ENCODE assay signal across 11 cellular contexts in genomic region chr20:38126146-38126912, GRCh38. TPM values are rescaled to one million over a fixed set of nuclear protein-coding genes. Genes with fewer than 3 reads are reported as not detected.
DNase-seq lines count a peak whose midpoint lies in the region; ATAC-seq and TF ChIP-seq lines count a peak whose summit lies in the region.
"Had no signal": no experiment of that assay in that cellular context is flagged by ENCODE, and none has a peak within 500 bp of the region (broad histone marks: within the 10 kb centered on the region; RNA-seq: fewer than 3 reads in every experiment).

No MANE protein-coding gene starts in this region.

- H3K4me3 ChIP-seq in heart right ventricle = no peak overlapping the region
- no peak overlapping the region for H3K4me3 ChIP-seq in HAP-1

- H3K27ac Mint-ChIP-seq in activated T-helper 17 cell treated with anti-CD3 and anti-CD28 coated beads, Interleukin-2, amount 50 U/mL, for 72 hours = no peak overlapping the region
- H3K27ac Mint-ChIP-seq: activated CD4-positive, alpha-beta T cell treated with anti-CD3 and anti-CD28 coated beads, Interleukin-2, amount 10 ng/mL, durations not matched to agents 7 days and 5 days had no signal

- no peaks in the 10 kb centered on the region for H3K9me3 ChIP-seq in heart right ventricle
- H3K9me3 ChIP-seq in HAP-1 = no peaks in the 10 kb centered on the region

- H3K4me1 Mint-ChIP-seq in activated T-helper 17 cell treated with anti-CD3 and anti-CD28 coated beads, Interleukin-2, amount 50 U/mL, for 72 hours = peaks cover 4% of the 10 kb centered on the region

- H3K36me3 ChIP-seq in heart right ventricle = peaks cover 0 to 33% (median 20%) of the 10 kb centered on the region in 9 donors
- no peaks in the 10 kb centered on the region for H3K36me3 ChIP-seq in HAP-1 (replicated peaks)

- TF ChIP-seq CTCF in heart right ventricle (IDR thresholded peaks at IDR 0.05) = no peak

- ATAC-seq in activated T-helper 17 cell treated with anti-CD3 and anti-CD28 coated beads, Interleukin-2, amount 50 U/mL, for 72 hours (replicated peaks) = peak; percentile 9
- ATAC-seq in heart right ventricle (peak in 6 of 8 donors; percentile 1 to 53 (median 16)), HG03095 (IDR thresholded peaks at IDR 0.05; ENCODE audit: unreplicated experiment) (no peak), HG03039 (IDR thresholded peaks at IDR 0.05; ENCODE audit: unreplicated experiment) (no peak)

- 63 to 68% methylated on average over 7 of the region's 7 CpGs for WGBS in heart right ventricle, 2 donors

- no peak overlapping the region for H3K4me3 Mint-ChIP-seq in activated T-helper 17 cell treated with anti-CD3 and anti-CD28 coated beads, Interleukin-2, amount 50 U/mL, for 72 hours
- H3K4me3 Mint-ChIP-seq: activated CD4-positive, alpha-beta T cell treated with anti-CD3 and anti-CD28 coated beads, Interleukin-2, amount 10 ng/mL, durations not matched to agents 7 days and 5 days had no signal

- in situ Hi-C loops in HAP-1 (cut with MboI; ENCODE audit: low sequenced_read_pairs) = no loop called here

- H3K27me3 Mint-ChIP-seq in activated T-helper 17 cell treated with anti-CD3 and anti-CD28 coated beads, Interleukin-2, amount 50 U/mL, for 72 hours = no peaks in the 10 kb centered on the region
- H3K27me3 Mint-ChIP-seq: activated CD4-positive, alpha-beta T cell treated with anti-CD3 and anti-CD28 coated beads, Interleukin-2, amount 10 ng/mL, durations not matched to agents 7 days and 5 days had no signal

- H3K4me1 ChIP-seq in heart right ventricle (peaks cover 19 to 50% (median 42%) of the 10 kb centered on the region in 9 donors), HAP-1 (no peaks in the 10 kb centered on the region)

- intact Hi-C loops in heart right ventricle (cut with DNase I) = loop anchor here in 2 of 10 donors (5.0 kb wide), 1 partner anchor 36 kb away; no protein-coding TSS in a partner anchor
- intact Hi-C loops in posterior vena cava (cut with DNase I) = no loop called here

- no peaks in the 10 kb centered on the region for H3K27me3 ChIP-seq in heart right ventricle
- H3K27me3 ChIP-seq in HAP-1 (ENCODE audit: low read depth) = no peaks in the 10 kb centered on the region

- H3K36me3 Mint-ChIP-seq in activated T-helper 17 cell treated with anti-CD3 and anti-CD28 coated beads, Interleukin-2, amount 50 U/mL, for 72 hours (ENCODE audit: low read depth) = no peaks in the 10 kb centered on the region

- no peaks in the 10 kb centered on the region for H3K9me3 Mint-ChIP-seq in activated T-helper 17 cell treated with anti-CD3 and anti-CD28 coated beads, Interleukin-2, amount 50 U/mL, for 72 hours
- H3K9me3 Mint-ChIP-seq: activated CD4-positive, alpha-beta T cell treated with anti-CD3 and anti-CD28 coated beads, Interleukin-2, amount 10 ng/mL, durations not matched to agents 7 days and 5 days had no signal

- peak; percentile 31 for DNase-seq in COLO668 (lab: John Stamatoyannopoulos, UW; ENCODE audit: unreplicated experiment)
- DNase-seq in heart right ventricle = no peak
- peak; percentile 64 for DNase-seq in posterior vena cava (ENCODE audit: low spot score)
- DNase-seq in HAP-1 (ENCODE audit: low spot score in 2 of 2) = no peak
- DNase-seq in SIG-M5 (lab: John Stamatoyannopoulos, UW) = no peak
- DNase-seq: activated CD4-positive, alpha-beta T cell treated with anti-CD3 and anti-CD28 coated beads, Interleukin-2, amount 10 ng/mL, durations not matched to agents 7 days and 5 days; NCI-H2107; stimulated activated CD4-positive, alpha-beta T cell treated with anti-CD3 and anti-CD28 coated beads, Interleukin-4, amount 100 ng/mL, for 24 hours had no signal

- H3K27ac ChIP-seq in heart right ventricle = peak overlapping the region; percentile 67 to 91 (median 82)

RNA-seq across cellular contexts. Expression of gene TGM2, which starts 38.7 kb away (rescaled TPM):
- total RNA-seq in activated T-helper 17 cell treated with anti-CD3 and anti-CD28 coated beads, Interleukin-2, amount 50 U/mL, for 72 hours = under 1 TPM; 0.19 to 0.76 TPM
- 100 to 1,000 TPM; 279 to 993 (median 472) TPM for total RNA-seq in heart right ventricle
- 100 to 1,000 TPM; 146 to 475 TPM for polyA plus RNA-seq in heart right ventricle
- 100 to 1,000 TPM; 442 to 500 TPM for total RNA-seq in posterior vena cava

Comparison
In these comparisons a context has a peak if more than half of its experiments do, and no peak if none do; other contexts are left out.
1. DNase-seq: peak in COLO668 (single experiment) and posterior vena cava (single experiment); none in heart right ventricle (0 of 2), HAP-1 (0 of 2) and SIG-M5 (single experiment).
2. ATAC-seq: peak in activated T-helper 17 cell treated with anti-CD3 and anti-CD28 coated beads, Interleukin-2, amount 50 U/mL, for 72 hours (single experiment) and heart right ventricle (6 of 8); none in HG03095 (single experiment) and HG03039 (single experiment).
3. RNA of gene TGM2, which starts 38.7 kb away (total RNA-seq): 442 to 500 TPM in posterior vena cava and 279 to 993 TPM in heart right ventricle; 0.19 to 0.76 TPM in activated T-helper 17 cell treated with anti-CD3 and anti-CD28 coated beads, Interleukin-2, amount 50 U/mL, for 72 hours; every median in the first group is over 100 times any median in the second.